12 cellular contexts compared by ENCODE assay signal in genomic region chr5:138573223-138573622, GRCh38. TPM values are rescaled to one million over a fixed set of nuclear protein-coding genes. Genes with fewer than 3 reads are reported as not detected.
DNase-seq lines count a peak whose midpoint lies in the region; ATAC-seq, FAIRE-seq and TF ChIP-seq lines count a peak whose summit lies in the region.
"Had no signal": no experiment of that assay in that cellular context is flagged by ENCODE, and none has a peak within 500 bp of the region (broad histone marks: within the 10 kb centered on the region; RNA-seq: fewer than 3 reads in every experiment).

No MANE protein-coding gene starts in this region.

- FAIRE-seq in keratinocyte (lab: Jason Lieb, UNC), result no peak
- FAIRE-seq: islet of Langerhans had no signal

- H3K4me2 ChIP-seq in keratinocyte (ENCODE audit: control insufficient read depth, extremely low read depth, insufficient read depth, low read depth, low read length), result peak overlapping the region; percentile 96

- CTCF ChIA-PET in WTC11 (lab: Charles Lee), result no interaction called here

- TF ChIP-seq CTCF in left ventricle myocardium inferior (IDR thresholded peaks at IDR 0.05; ENCODE audit: borderline replicate concordance), result no peak
- TF ChIP-seq CTCF in WTC11 (IDR thresholded peaks at IDR 0.05), result no peak
- TF ChIP-seq CTCF in keratinocyte (optimal IDR thresholded peaks at IDR 0.05 in 1 of 3, IDR thresholded peaks at IDR 0.05 in 1 of 3, conservative IDR thresholded peaks at IDR 0.05 in 1 of 3; ENCODE audit: extremely low read depth in 1 of 3, insufficient read depth in 2 of 3, low read length in 3 of 3), result no peak
- TF ChIP-seq CTCF in type B pancreatic cell (conservative IDR thresholded peaks at IDR 0.05), result no peak

- dilution Hi-C loops in keratinocyte (cut with MboI; ENCODE audit: extremely low pct_ligation_motif_present, low sequenced_read_pairs), result no loop called here

- DNase-seq in left ventricle myocardium inferior (no peak), Right ventricle myocardium superior (no peak), WTC11 (ENCODE audit: low spot score) (no peak), keratinocyte (ENCODE audit: low read depth, low spot score) (no peak), type B pancreatic cell (ENCODE audit: extremely low spot score, unreplicated experiment) (no peak), posterior vena cava (ENCODE audit: low spot score) (no peak), DMS53 treated with DMSO at 0.1 percent for 48 hours (lab: John Stamatoyannopoulos, UW; ENCODE audit: unreplicated experiment) (no peak)
- DNase-seq: activated CD4-positive, CD25-positive, alpha-beta regulatory T cell; occipital lobe; RPMI8226 had no signal

- H3K9me3 ChIP-seq in left ventricle myocardium inferior (replicated peaks) (no peaks in the 10 kb centered on the region), keratinocyte (ENCODE audit: control insufficient read depth, low read depth, low read length) (no peaks in the 10 kb centered on the region)

- POLR2A ChIA-PET in WTC11 (lab: Charles Lee), result interaction anchor here (1.1 to 1.4 kb wide), 2 partner anchors 30 to 180 kb away, joined by 3 read pairs; partner anchors contain the start of genes CTNNA1 and ETF1

- H3K9me3 Mint-ChIP-seq in WTC11 (no peaks in the 10 kb centered on the region), type B pancreatic cell (peaks cover 5% of the 10 kb centered on the region)

- ATAC-seq in Right ventricle myocardium superior (ENCODE audit: poor library complexity), result no peak
- ATAC-seq in WTC11, result no peak
- ATAC-seq in GM19397 (IDR thresholded peaks at IDR 0.05; ENCODE audit: unreplicated experiment), result no peak

- H3K9ac ChIP-seq in keratinocyte (ENCODE audit: control insufficient read depth, extremely low read depth, insufficient read depth, low read length), result peak overlapping the region; percentile 99

- H3K27ac Mint-ChIP-seq in WTC11 (0 out of 2 replicates have a peak overlapping the region, but pooled peaks have one; percentile 60), type B pancreatic cell (peak overlapping the region; percentile 100)

- H3K9me1 ChIP-seq in keratinocyte (ENCODE audit: control insufficient read depth, extremely low read depth, insufficient read depth, low read length), result no peaks in the 10 kb centered on the region

- H3K36me3 Mint-ChIP-seq in WTC11 (peaks cover 65% of the 10 kb centered on the region), type B pancreatic cell (peaks cover 46% of the 10 kb centered on the region)

- no peaks in the 10 kb centered on the region for H3K27me3 ChIP-seq in left ventricle myocardium inferior (ENCODE audit: low read depth)
- H3K27me3 ChIP-seq in keratinocyte (ENCODE audit: control insufficient read depth, extremely low read depth, insufficient read depth, low read length), result no peaks in the 10 kb centered on the region

- H3K4me3 ChIP-seq in left ventricle myocardium inferior (peak overlapping the region; percentile 85), keratinocyte (ENCODE audit: control insufficient read depth in 2 of 3, extremely low read depth in 1 of 3, insufficient read depth in 2 of 3, low read depth in 1 of 3, low read length in 3 of 3) (no peak overlapping the region)

- peaks cover 16% of the 10 kb centered on the region for H4K20me1 ChIP-seq in keratinocyte (ENCODE audit: control insufficient read depth, extremely low read depth, insufficient read depth, low read length)

- H3K27me3 Mint-ChIP-seq in WTC11 (ENCODE audit: low read depth) (no peaks in the 10 kb centered on the region; the same call in 1 of the 2 replicates), type B pancreatic cell (no peaks in the 10 kb centered on the region)

- no peak overlapping the region for H3K27ac ChIP-seq in left ventricle myocardium inferior (replicated peaks)
- peak overlapping the region; percentile 99 for H3K27ac ChIP-seq in keratinocyte (ENCODE audit: control insufficient read depth, insufficient read depth, low read length)

- no peak overlapping the region for H2AFZ ChIP-seq in keratinocyte (ENCODE audit: control insufficient read depth, low read length)

- H3K4me1 ChIP-seq in left ventricle myocardium inferior, result peaks cover 55% of the 10 kb centered on the region
- peaks cover 10% of the 10 kb centered on the region for H3K4me1 ChIP-seq in keratinocyte (ENCODE audit: control insufficient read depth, extremely low read depth, insufficient read depth, low read length)

- H3K4me3 Mint-ChIP-seq in WTC11 (peak overlapping the region; percentile 97), type B pancreatic cell (peak overlapping the region; percentile 78)

- peaks cover 63% of the 10 kb centered on the region for H3K79me2 ChIP-seq in keratinocyte (ENCODE audit: control insufficient read depth, insufficient read depth, low read length)

- H3K4me1 Mint-ChIP-seq in WTC11 (peaks cover 10% of the 10 kb centered on the region), type B pancreatic cell (ENCODE audit: unreplicated experiment) (peaks cover 22% of the 10 kb centered on the region)

- H3K36me3 ChIP-seq in left ventricle myocardium inferior, result peaks cover 58% of the 10 kb centered on the region
- H3K36me3 ChIP-seq in keratinocyte (ENCODE audit: control insufficient read depth in 2 of 2, extremely low read depth in 1 of 2, insufficient read depth in 2 of 2, low read length in 2 of 2), result peaks cover 25 to 27% of the 10 kb centered on the region in 2 experiments

- intact Hi-C loops in left ventricle myocardium inferior (cut with micrococcal nuclease) (no loop called here), Right ventricle myocardium superior (cut with DNase I) (loop anchor here (10.0 kb wide), 1 partner anchor 692 kb away; no protein-coding TSS in a partner anchor), posterior vena cava (cut with DNase I) (loop anchor here in 1 of 2 donors (10.0 kb wide), 2 partner anchors 182 to 692 kb away; partner anchors contain the start of gene CTNNA1)

TF ChIP-seq in WTC11, 78 proteins besides CTCF, POLR2A, EP300 and RAD21 (continues in another document):
- TF ChIP-seq ATF2 (CRISPR knock-in tag; IDR thresholded peaks at IDR 0.05; ENCODE audit: borderline replicate concordance, low read depth) (no peak), ZSCAN18 (CRISPR knock-in tag; IDR thresholded peaks at IDR 0.05) (no peak)

RNA-seq across cellular contexts. Expression of gene HSPA9, which starts 2.0 kb away (rescaled TPM):
- 291 TPM for total RNA-seq in left ventricle myocardium inferior
- 290 TPM for total RNA-seq in Right ventricle myocardium superior
- total RNA-seq in WTC11 (2021), result 313 to 414 TPM (median 328 TPM) in 3 replicates
- polyA plus RNA-seq in keratinocyte, result 153 to 195 TPM (median 153 TPM) in 3 replicates
- polyA plus RNA-seq in keratinocyte (2011; ENCODE audit: low read depth), result 494 TPM
- 94.7 and 138 TPM in 2 replicates for polyA plus RNA-seq in keratinocyte (2011; cell fraction: cytosol; rRNA removed)
- polyA plus RNA-seq in keratinocyte (2011; cell fraction: nucleus; rRNA removed), result 165 and 202 TPM in 2 replicates
- polyA plus RNA-seq in keratinocyte (2012; ENCODE audit: low replicate concordance), result 174 and 210 TPM in 2 replicates
- polyA minus RNA-seq in keratinocyte, result 168 to 206 TPM (median 195 TPM) in 3 replicates
- 164 TPM for polyA minus RNA-seq in keratinocyte (2011; cell fraction: cytosol; rRNA and poly(A)+ RNA removed)
- 170 and 212 TPM in 2 replicates for polyA minus RNA-seq in keratinocyte (2011; cell fraction: nucleus; rRNA and poly(A)+ RNA removed)
- 238 and 252 TPM in 2 replicates for total RNA-seq in type B pancreatic cell (ENCODE audit: low replicate concordance)
- 100 to 1,000 TPM; 141 to 160 TPM for total RNA-seq in posterior vena cava

RNA-seq across cellular contexts. Expression of gene ETF1, which starts 30.2 kb away (rescaled TPM):
- 80.8 TPM for total RNA-seq in left ventricle myocardium inferior
- 80.9 TPM for total RNA-seq in Right ventricle myocardium superior
- 110 to 137 TPM (median 115 TPM) in 3 replicates for total RNA-seq in WTC11 (2021)
- 96.4 to 137 TPM (median 99.8 TPM) in 3 replicates for polyA plus RNA-seq in keratinocyte
- polyA plus RNA-seq in keratinocyte (2011; ENCODE audit: low read depth), result 204 TPM
- 94.9 and 161 TPM in 2 replicates for polyA plus RNA-seq in keratinocyte (2011; cell fraction: cytosol; rRNA removed)
- polyA plus RNA-seq in keratinocyte (2011; cell fraction: nucleus; rRNA removed), result 55.3 and 68.1 TPM in 2 replicates
- polyA plus RNA-seq in keratinocyte (2012; ENCODE audit: low replicate concordance), result 123 and 125 TPM in 2 replicates
- polyA minus RNA-seq in keratinocyte, result 22.5 to 200 TPM (median 154 TPM) in 3 replicates
- polyA minus RNA-seq in keratinocyte (2011; cell fraction: cytosol; rRNA and poly(A)+ RNA removed), result 121 TPM
- 33.1 and 62.9 TPM in 2 replicates for polyA minus RNA-seq in keratinocyte (2011; cell fraction: nucleus; rRNA and poly(A)+ RNA removed)
- total RNA-seq in type B pancreatic cell (ENCODE audit: low replicate concordance), result 80.0 and 94.8 TPM in 2 replicates
- total RNA-seq in posterior vena cava, result 100 to 1,000 TPM in 1 of 2 donors, 10 to 100 TPM in 1; 97.2 to 118 TPM
